In genomic region chr16:55263271-55264250, GRCh38 we compare ENCODE assay signal across 22 cellular contexts.
"Had no signal": no experiment of that assay in that cellular context is flagged by ENCODE, and none has a peak within 500 bp of the region (broad histone marks: within the 10 kb centered on the region; RNA-seq: fewer than 3 reads in every experiment).

No MANE protein-coding gene starts in this region.

- DNase-seq: activated CD4-positive, alpha-beta T cell treated with anti-CD3 and anti-CD28 coated beads, Interleukin-2, amount 10 ng/mL, durations not matched to agents 24 days and 14 days; activated CD8-positive, alpha-beta T cell treated with anti-CD3 and anti-CD28 coated beads, Interleukin-2, amount 10 ng/mL, durations not matched to agents 7 days and 5 days; activated naive CD4-positive, alpha-beta T cell treated with anti-CD3 and anti-CD28 coated beads for 36 hours; activated T-cell treated with anti-CD3 and anti-CD28 coated beads, Interleukin-2, amount 50 U/mL, for 24 hours; central memory CD4-positive, alpha-beta T cell; colonic mucosa; endodermal cell; foreskin melanocyte; mucosa of descending colon; naive thymus-derived CD4-positive, alpha-beta T cell; stimulated activated CD4-positive, alpha-beta T cell treated with anti-CD3 and anti-CD28 coated beads, Interleukin-4, amount 100 ng/mL, for 4 hours; T-helper 1 cell; T-helper 9 cell; testis had no signal

- H3K9ac ChIP-seq: neural progenitor cell had no signal

- H3K4me2 ChIP-seq: neural progenitor cell had no signal

- H3K36me3 ChIP-seq: colonic mucosa, neural progenitor cell had no signal

- H3K9me3 Mint-ChIP-seq: activated CD4-positive, alpha-beta T cell treated with anti-CD3 and anti-CD28 coated beads, Interleukin-2, amount 10 ng/mL, durations not matched to agents 24 days and 14 days; activated naive CD4-positive, alpha-beta T cell treated with anti-CD3 and anti-CD28 coated beads for 36 hours; activated T-cell treated with anti-CD3 and anti-CD28 coated beads, Interleukin-2, amount 50 U/mL, for 24 hours; activated T-helper 2 cell treated with anti-CD3 and anti-CD28 coated beads, Interferon-gamma antibody, Interleukin-2, Interleukin-4, amounts not matched to agents 10 μg/mL and 5 μg/mL and 100 μg/mL, durations not matched to agents 14 hours and 24 hours and 36 hours; brain; endodermal cell; neural progenitor cell; type B pancreatic cell had no signal

- H3K27me3 Mint-ChIP-seq: activated CD4-positive, alpha-beta T cell treated with anti-CD3 and anti-CD28 coated beads, Interleukin-2, amount 10 ng/mL, durations not matched to agents 24 days and 14 days; activated T-cell treated with anti-CD3 and anti-CD28 coated beads, Interleukin-2, amount 50 U/mL, for 24 hours; stimulated activated memory B cell treated with anti-CD40 and anti-IgM and Interleukin-4, amounts not matched to agents 10 μg/mL and 1 μg/mL and 100 μg/mL, for 72 hours had no signal

- H3K9me3 ChIP-seq: colonic mucosa, mucosa of descending colon, testis had no signal

- H3K27me3 ChIP-seq: colonic mucosa, neural progenitor cell, testis had no signal

- H3K4me1 ChIP-seq: colonic mucosa, testis had no signal

- H3K27ac Mint-ChIP-seq: activated CD4-positive, alpha-beta T cell treated with anti-CD3 and anti-CD28 coated beads, Interleukin-2, amount 10 ng/mL, durations not matched to agents 24 days and 14 days; activated CD8-positive, alpha-beta T cell treated with anti-CD3 and anti-CD28 coated beads, Interleukin-2, amount 10 ng/mL, durations not matched to agents 7 days and 5 days; activated naive CD4-positive, alpha-beta T cell treated with anti-CD3 and anti-CD28 coated beads for 36 hours; activated T-cell treated with anti-CD3 and anti-CD28 coated beads, Interleukin-2, amount 50 U/mL, for 24 hours; activated T-helper 2 cell treated with anti-CD3 and anti-CD28 coated beads, Interferon-gamma antibody, Interleukin-2, Interleukin-4, amounts not matched to agents 10 μg/mL and 5 μg/mL and 100 μg/mL, durations not matched to agents 14 hours and 24 hours and 36 hours; brain; endodermal cell; memory B cell; naive thymus-derived CD4-positive, alpha-beta T cell; neural progenitor cell; stimulated activated memory B cell treated with anti-CD40 and anti-IgM and Interleukin-4, amounts not matched to agents 10 μg/mL and 1 μg/mL and 100 μg/mL, for 72 hours; type B pancreatic cell had no signal

- H3K27ac ChIP-seq: colonic mucosa, epithelial cell of prostate, neural progenitor cell, testis had no signal

- H2AFZ ChIP-seq: neural progenitor cell had no signal

- H3K4me3 ChIP-seq: colonic mucosa, mucosa of descending colon, neural progenitor cell, testis had no signal

- H3K36me3 Mint-ChIP-seq: brain; memory B cell; naive thymus-derived CD4-positive, alpha-beta T cell; neural progenitor cell; stimulated activated memory B cell treated with anti-CD40 and anti-IgM and Interleukin-4, amounts not matched to agents 10 μg/mL and 1 μg/mL and 100 μg/mL, for 72 hours; type B pancreatic cell had no signal

- H3K4me3 Mint-ChIP-seq: activated CD4-positive, alpha-beta T cell treated with anti-CD3 and anti-CD28 coated beads, Interleukin-2, amount 10 ng/mL, durations not matched to agents 24 days and 14 days; activated CD8-positive, alpha-beta T cell treated with anti-CD3 and anti-CD28 coated beads, Interleukin-2, amount 10 ng/mL, durations not matched to agents 7 days and 5 days; activated naive CD4-positive, alpha-beta T cell treated with anti-CD3 and anti-CD28 coated beads for 36 hours; activated T-cell treated with anti-CD3 and anti-CD28 coated beads, Interleukin-2, amount 50 U/mL, for 24 hours; endodermal cell; memory B cell; naive thymus-derived CD4-positive, alpha-beta T cell; neural progenitor cell; stimulated activated memory B cell treated with anti-CD40 and anti-IgM and Interleukin-4, amounts not matched to agents 10 μg/mL and 1 μg/mL and 100 μg/mL, for 72 hours; type B pancreatic cell had no signal

- H3K4me1 Mint-ChIP-seq: activated CD4-positive, alpha-beta T cell treated with anti-CD3 and anti-CD28 coated beads, Interleukin-2, amount 10 ng/mL, durations not matched to agents 24 days and 14 days; brain; memory B cell; naive thymus-derived CD4-positive, alpha-beta T cell; neural progenitor cell; stimulated activated memory B cell treated with anti-CD40 and anti-IgM and Interleukin-4, amounts not matched to agents 10 μg/mL and 1 μg/mL and 100 μg/mL, for 72 hours had no signal

- ATAC-seq: activated CD8-positive, alpha-beta T cell treated with anti-CD3 and anti-CD28 coated beads, Interleukin-2, amount 10 ng/mL, durations not matched to agents 7 days and 5 days; mucosa of descending colon; naive thymus-derived CD4-positive, alpha-beta T cell; sciatic nerve; stimulated activated memory B cell treated with anti-CD40 and anti-IgM and Interleukin-4, amounts not matched to agents 10 μg/mL and 1 μg/mL and 100 μg/mL, for 72 hours had no signal
